ENCODE assay signal across 9 cellular contexts in the genomic region with DNA sequence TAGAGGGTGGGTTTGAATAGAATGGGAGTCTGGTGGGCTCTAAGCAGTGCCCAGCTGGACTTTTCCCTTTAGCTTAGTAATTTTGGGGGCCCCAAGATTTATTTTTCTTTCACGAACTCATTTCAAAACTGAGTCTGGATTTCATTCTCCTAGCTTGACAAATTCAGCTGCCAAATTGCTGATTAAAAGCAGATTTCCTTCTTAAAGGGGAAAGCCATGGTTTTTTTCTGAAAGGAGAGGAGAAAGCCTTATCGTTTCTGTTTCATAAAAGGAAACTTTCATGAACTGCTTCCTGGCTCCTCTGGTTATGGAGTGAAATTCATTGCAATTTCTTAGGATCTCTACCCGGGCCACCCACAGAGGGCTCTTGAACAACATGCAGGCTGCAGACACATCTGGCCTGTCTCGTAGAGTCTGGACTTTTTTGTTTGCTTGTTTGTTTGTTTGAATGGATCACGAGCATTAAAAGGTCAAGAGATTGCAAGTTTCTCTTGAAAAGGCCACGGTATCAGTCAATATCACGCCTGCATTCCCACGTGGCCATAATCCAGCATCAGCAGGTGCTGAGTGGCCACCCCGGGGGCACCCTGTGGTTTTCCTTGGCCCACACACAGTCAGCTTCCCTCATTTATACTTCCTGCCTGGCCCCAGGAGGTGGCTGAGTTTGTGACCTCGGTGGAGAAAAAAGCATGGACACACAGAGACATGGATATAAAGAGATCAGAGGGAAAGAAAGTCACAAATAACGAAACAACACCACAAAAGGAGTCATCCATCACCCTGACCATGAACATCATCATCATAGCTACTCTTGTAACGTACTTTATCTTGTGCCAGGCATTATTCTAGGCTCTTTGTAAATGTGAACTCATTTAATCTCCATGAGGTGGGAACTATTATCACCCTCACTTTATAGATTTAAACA. TPM values are rescaled to one million over a fixed set of nuclear protein-coding genes. Genes with fewer than 3 reads are reported as not detected.
DNase-seq lines count a peak whose midpoint lies in the region; ATAC-seq and TF ChIP-seq lines count a peak whose summit lies in the region.
"Had no signal": no experiment of that assay in that cellular context is flagged by ENCODE, and none has a peak within 500 bp of the region (broad histone marks: within the 10 kb centered on the region; RNA-seq: fewer than 3 reads in every experiment).

No MANE protein-coding gene starts in this region.

- CTCF ChIA-PET in Calu3 (lab: Charles Lee): interaction anchor here (0.5 to 2.6 kb wide), 25 partner anchors 10 to 564 kb away, joined by 3 to 43 read pairs (median 6); partner anchors contain the start of gene KLK4

- no peak overlapping the region for H2BK20ac ChIP-seq in H9 (ENCODE audit: low read depth, low read length, poor library complexity, severe bottlenecking)

- no peaks in the 10 kb centered on the region for H3K9me3 ChIP-seq in H9 (ENCODE audit: control insufficient read depth, low read depth, low read length)
- H3K9me3 ChIP-seq in SJCRH30 (replicated peaks): no peaks in the 10 kb centered on the region
- H3K9me3 ChIP-seq in Karpas-422 (ENCODE audit: low read length): no peaks in the 10 kb centered on the region

- H2BK12ac ChIP-seq in H9 (ENCODE audit: insufficient read length, low read depth, low read length): no peak overlapping the region

- no peak overlapping the region for H3K14ac ChIP-seq in H9 (ENCODE audit: insufficient read depth, low read length)

- H3K27me3 Mint-ChIP-seq in Calu3 (ENCODE audit: unreplicated experiment) (peaks cover 35% of the 10 kb centered on the region), H9 (ENCODE audit: low read depth) (peaks cover 62% of the 10 kb centered on the region)

- H3K79me1 ChIP-seq in H9 (ENCODE audit: insufficient read depth, low read depth, low read length, poor library complexity, severe bottlenecking): no peaks in the 10 kb centered on the region

- ATAC-seq in left colon (peak; percentile 31), HG03045 (IDR thresholded peaks at IDR 0.05; ENCODE audit: unreplicated experiment) (no peak)

- H3K4ac ChIP-seq in H9 (ENCODE audit: low read depth, low read length): no peak overlapping the region

- H2BK120ac ChIP-seq in H9 (ENCODE audit: low read depth, low read length, poor library complexity, severe bottlenecking): no peak overlapping the region

- H3K4me1 Mint-ChIP-seq in Calu3 (ENCODE audit: low read depth, unreplicated experiment): peaks cover 21% of the 10 kb centered on the region
- H3K4me1 Mint-ChIP-seq in H9: peaks cover 13 to 14% of the 10 kb centered on the region in 2 experiments

- peak; percentile 45 for DNase-seq in Calu3
- DNase-seq in H9: no peak
- DNase-seq in SJCRH30: peak; percentile 88 to 93
- no peak for DNase-seq in left colon
- no peak for DNase-seq in Karpas-422
- no peak for DNase-seq in NCI-H1694 treated with DMSO at 0.1 percent for 48 hours (lab: John Stamatoyannopoulos, UW)
- no peak for DNase-seq in G401 (ENCODE audit: low spot score)
- DNase-seq: GF-D8 had no signal

- no peak overlapping the region for H3K9ac ChIP-seq in H9 (ENCODE audit: extremely low read depth, insufficient read length, low read length)
- no peak overlapping the region for H3K9ac ChIP-seq in Karpas-422 (ENCODE audit: low read length)

- H3K9me2 ChIP-seq in Karpas-422 (replicated peaks; ENCODE audit: insufficient read depth, low read length): no peaks in the 10 kb centered on the region

- TF ChIP-seq CTCF in Calu3 (IDR thresholded peaks at IDR 0.05; ENCODE audit: unreplicated experiment) (no peak), H9 (conservative IDR thresholded peaks at IDR 0.05) (no peak)

- H3K4me2 ChIP-seq in H9 (ENCODE audit: insufficient read depth, insufficient read length, low read length): peak overlapping the region; percentile 3
- no peak overlapping the region for H3K4me2 ChIP-seq in Karpas-422 (ENCODE audit: low read depth, low read length, poor library complexity, severe bottlenecking)

- H3K23me2 ChIP-seq in H9 (ENCODE audit: insufficient read length, low read depth, low read length, poor library complexity, severe bottlenecking): no peaks in the 10 kb centered on the region

- H2BK15ac ChIP-seq in H9 (ENCODE audit: low read depth, low read length): no peak overlapping the region

- H3K27ac Mint-ChIP-seq in Calu3 (ENCODE audit: unreplicated experiment) (peak overlapping the region; percentile 10), H9 (peak overlapping the region in 1 of 3 experiments; percentile 19; a peak in 2 of 7 replicates)

- H3T11ph ChIP-seq in H9 (ENCODE audit: low read length): no peak overlapping the region

- H4K5ac ChIP-seq in H9 (ENCODE audit: insufficient read length, low read depth, low read length): no peak overlapping the region

- H3K79me2 ChIP-seq in H9 (ENCODE audit: insufficient read depth, low read length): no peaks in the 10 kb centered on the region
- H3K79me2 ChIP-seq in Karpas-422 (ENCODE audit: low read length): no peaks in the 10 kb centered on the region

- H3K4me1 ChIP-seq in H9 (ENCODE audit: insufficient read depth, low read length) (no peaks in the 10 kb centered on the region), SJCRH30 (peaks cover 16% of the 10 kb centered on the region), Karpas-422 (ENCODE audit: low read length) (no peaks in the 10 kb centered on the region)

- no peak overlapping the region for H4K8ac ChIP-seq in H9 (replicated peaks; ENCODE audit: insufficient read length, low read depth, low read length)

- no peak overlapping the region for H3K27ac ChIP-seq in H9 (ENCODE audit: insufficient read length, low read depth, low read length)
- peak overlapping the region; percentile 36 for H3K27ac ChIP-seq in SJCRH30
- H3K27ac ChIP-seq in Karpas-422 (ENCODE audit: low read length): no peak overlapping the region

- no peak overlapping the region for H3K56ac ChIP-seq in H9 (ENCODE audit: insufficient read length, low read depth, low read length)

- H3K36me3 ChIP-seq in SJCRH30: no peaks in the 10 kb centered on the region
- no peaks in the 10 kb centered on the region for H3K36me3 ChIP-seq in Karpas-422 (ENCODE audit: insufficient read depth, low read length)

- H3K27me3 ChIP-seq in H9 (ENCODE audit: insufficient read depth, low read length): no peaks in the 10 kb centered on the region
- no peaks in the 10 kb centered on the region for H3K27me3 ChIP-seq in SJCRH30
- 0 out of 2 replicates have a peak, but pooled peaks cover 3% of the 10 kb centered on the region for H3K27me3 ChIP-seq in Karpas-422 (ENCODE audit: low read length)

- H2AFZ ChIP-seq in H9 (ENCODE audit: low read length) (no peak overlapping the region), Karpas-422 (ENCODE audit: low read length) (no peak overlapping the region)

- intact Hi-C loops in Calu3 (cut with micrococcal nuclease; ENCODE audit: unreplicated experiment) (loop anchor here (1.0 to 5.0 kb wide), 3 partner anchors 129 to 384 kb away; partner anchors contain the start of gene ACP4), left colon (cut with DNase I, micrococcal nuclease) (no loop called here)

- H3K4me3 ChIP-seq in SJCRH30: no peak overlapping the region
- no peak overlapping the region for H3K4me3 ChIP-seq in Karpas-422 (ENCODE audit: low read length)

- H3K4me3 Mint-ChIP-seq in Calu3 (ENCODE audit: low read depth, unreplicated experiment) (no peak overlapping the region), H9 (peak overlapping the region in 1 of 2 experiments; percentile 65; a peak in 3 of 5 replicates)

- H3K36me3 Mint-ChIP-seq in Calu3 (ENCODE audit: insufficient read depth, unreplicated experiment): peaks cover 5% of the 10 kb centered on the region
- no peaks in the 10 kb centered on the region for H3K36me3 Mint-ChIP-seq in H9 (ENCODE audit: insufficient read depth in 1 of 3, low read depth in 3 of 3)

- no CpG with 5 or more reads among the region's 12 CpGs for WGBS in H9 (ENCODE audit: extremely low coverage, insufficient read length, low lambda C conversion rate)

- in situ Hi-C loops in G401 (cut with HindIII; ENCODE audit: low sequenced_read_pairs): no loop called here

- no peaks in the 10 kb centered on the region for H4K20me1 ChIP-seq in H9 (ENCODE audit: control insufficient read depth, insufficient read depth, insufficient read length)
- H4K20me1 ChIP-seq in Karpas-422 (ENCODE audit: insufficient read depth, low read depth, low read length): peaks cover 7% of the 10 kb centered on the region; the same call in 1 of the 2 replicates

- H2AK5ac ChIP-seq in H9 (ENCODE audit: insufficient read length, low read length): no peak overlapping the region

- no peak overlapping the region for H2BK5ac ChIP-seq in H9 (ENCODE audit: insufficient read length, low read length)

- H3K9me3 Mint-ChIP-seq in Calu3 (ENCODE audit: low read depth, unreplicated experiment) (no peaks in the 10 kb centered on the region), H9 (no peaks in the 10 kb centered on the region)

- H4K91ac ChIP-seq in H9 (ENCODE audit: insufficient read length, low read depth, low read length): no peak overlapping the region

- BruUV-seq in Calu3 (replicated peaks; lab: Mats Ljungman, UMichigan): no TSS peak

- H3K18ac ChIP-seq in H9 (ENCODE audit: insufficient read length, low read depth, low read length): no peak overlapping the region

- H3K23ac ChIP-seq in H9 (ENCODE audit: insufficient read length, low read depth, low read length): no peak overlapping the region

RNA-seq across cellular contexts. Expression of gene KLK4, which starts 10.5 kb away (rescaled TPM):
- total RNA-seq in Calu3 (2022): not detected in 2 replicates
- 0.48 TPM in 1 of 2 replicates, not detected in the other for total RNA-seq in H9 (2021)
- 0.32 and 0.48 TPM in 2 replicates for total RNA-seq in SJCRH30 (2014; rRNA removed; shearing (Covaris generic))
- 1 to 10 TPM; 3.5 to 6.4 TPM for total RNA-seq in left colon
- total RNA-seq in Karpas-422 (2014; rRNA removed; shearing (Covaris generic); ENCODE audit: low replicate concordance): not detected in 2 replicates
- total RNA-seq in G401 (2014; rRNA removed; shearing (Covaris generic)): not detected in 2 replicates

RNA-seq across cellular contexts. Expression of gene KLK5, which starts 31.2 kb away (rescaled TPM):
- 0.24 and 0.38 TPM in 2 replicates for total RNA-seq in Calu3 (2022)
- total RNA-seq in H9 (2021): not detected in 2 replicates
- total RNA-seq in SJCRH30 (2014; rRNA removed; shearing (Covaris generic)): not detected in 2 replicates
- not detected for total RNA-seq in left colon
- not detected in 2 replicates for total RNA-seq in Karpas-422 (2014; rRNA removed; shearing (Covaris generic); ENCODE audit: low replicate concordance)
- total RNA-seq in G401 (2014; rRNA removed; shearing (Covaris generic)): 0.58 TPM in 1 of 2 replicates, not detected in the other

RNA-seq across cellular contexts. Expression of gene KLK6, which starts 47.7 kb away (rescaled TPM):
- total RNA-seq in Calu3 (2022) (269 and 350 TPM in 2 replicates), H9 (2021) (2.6 and 3.4 TPM in 2 replicates), left colon (not detected)
- total RNA-seq in SJCRH30 (2014; rRNA removed; shearing (Covaris generic)): not detected in 2 replicates
- total RNA-seq in Karpas-422 (2014; rRNA removed; shearing (Covaris generic); ENCODE audit: low replicate concordance): not detected in 2 replicates
- not detected in 2 replicates for total RNA-seq in G401 (2014; rRNA removed; shearing (Covaris generic))

RNA-seq across cellular contexts. Expression of gene KLK2, which starts 48.4 kb away (rescaled TPM):
- total RNA-seq in Calu3 (2022): not detected in 2 replicates
- total RNA-seq in H9 (2021): not detected in 2 replicates
- total RNA-seq in SJCRH30 (2014; rRNA removed; shearing (Covaris generic)): not detected in 2 replicates
- under 1 TPM in 1 of 2 donors, not detected in 1; 0.12 TPM for total RNA-seq in left colon
- 0.11 and 1.8 TPM in 2 replicates for total RNA-seq in Karpas-422 (2014; rRNA removed; shearing (Covaris generic); ENCODE audit: low replicate concordance)
- not detected in 2 replicates for total RNA-seq in G401 (2014; rRNA removed; shearing (Covaris generic))

Comparison
In these comparisons a context has a peak if more than half of its experiments do, and no peak if none do; other contexts are left out.
1. DNase-seq: peak in Calu3 (single experiment) and SJCRH30 (2 of 2); none in H9 (single experiment), left colon (0 of 2), Karpas-422 (single experiment), NCI-H1694 treated with DMSO at 0.1 percent for 48 hours (single experiment) and G401 (single experiment).
2. RNA of gene KLK6, which starts 47.7 kb away (total RNA-seq): 269 to 350 TPM in Calu3; 2.6 to 3.4 TPM in H9, not detected in SJCRH30, not detected in left colon, not detected in Karpas-422 and not detected in G401; every median in the first group is over 10 times any median in the second.